ENCODE assay signal across 29 cellular contexts in genomic region chr6:146919017-146919416, GRCh38.
"Had no signal": no experiment of that assay in that cellular context is flagged by ENCODE, and none has a peak within 500 bp of the region (broad histone marks: within the 10 kb centered on the region; RNA-seq: fewer than 3 reads in every experiment).

No MANE protein-coding gene starts in this region.

- H3K4me3 ChIP-seq: ascending aorta, cardiac muscle cell, colonic mucosa had no signal

- H3K4me1 ChIP-seq: colonic mucosa had no signal

- H3K27ac ChIP-seq: ascending aorta, cardiac muscle cell, colonic mucosa, VCaP had no signal

- H3K9me3 ChIP-seq: ascending aorta, colonic mucosa had no signal

- H3K36me3 ChIP-seq: ascending aorta, cardiac muscle cell, colonic mucosa had no signal

- ATAC-seq: activated CD8-positive, alpha-beta memory T cell treated with anti-CD3 and anti-CD28 coated beads, Interleukin-2, amount 10 ng/mL, durations not matched to agents 7 days and 5 days; activated CD8-positive, alpha-beta T cell treated with anti-CD3 and anti-CD28 coated beads, Interleukin-2, amount 10 ng/mL, durations not matched to agents 7 days and 5 days; activated naive CD8-positive, alpha-beta T cell treated with anti-CD3 and anti-CD28 coated beads, Interleukin-2, amount 50 U/mL, for 24 hours had no signal

- DNase-seq: activated B cell treated with CpG ODN at 0.5 μM for 24 hours; activated CD4-positive, alpha-beta memory T cell treated with anti-CD3 and anti-CD28 coated beads, Interleukin-2, amount 10 ng/mL, durations not matched to agents 7 days and 5 days; activated CD4-positive, alpha-beta T cell treated with anti-CD3 and anti-CD28 coated beads for 4 hours; activated CD4-positive, alpha-beta T cell treated with anti-CD3 and anti-CD28 coated beads, Interleukin-2, amount 10 ng/mL, durations not matched to agents 24 days and 14 days; activated CD4-positive, alpha-beta T cell treated with anti-CD3 and anti-CD28 coated beads, Interleukin-2, amount 50 U/mL, for 1 hour; activated CD4-positive, alpha-beta T cell treated with anti-CD3 and anti-CD28 coated beads, Interleukin-2, amount 50 U/mL, for 4 hours; activated CD4-positive, CD25-positive, alpha-beta regulatory T cell treated with anti-CD3 and anti-CD28 coated beads, Interleukin-2, amount 50 U/mL, for 72 hours; activated CD8-positive, alpha-beta memory T cell treated with anti-CD3 and anti-CD28 coated beads for 24 hours; activated CD8-positive, alpha-beta memory T cell treated with anti-CD3 and anti-CD28 coated beads, Interleukin-2, amount 10 ng/mL, durations not matched to agents 7 days and 5 days; activated CD8-positive, alpha-beta memory T cell treated with anti-CD3 and anti-CD28 coated beads, Interleukin-2, amount 50 U/mL, for 48 hours; activated CD8-positive, alpha-beta T cell treated with anti-CD3 and anti-CD28 coated beads, Interleukin-2, amount 10 ng/mL, durations not matched to agents 7 days and 5 days; activated effector memory CD4-positive, alpha-beta T cell treated with Interleukin-2 at 50 U/mL for 16 hours; activated gamma-delta T cell; activated naive CD4-positive, alpha-beta T cell treated with anti-CD3 and anti-CD28 coated beads, Interleukin-2, amount 10 ng/mL, durations not matched to agents 7 days and 5 days; activated naive CD4-positive, alpha-beta T cell treated with Interleukin-2 at 50 U/mL for 16 hours; activated naive CD8-positive, alpha-beta T cell treated with anti-CD3 and anti-CD28 coated beads, Interleukin-2, amount 10 ng/mL, durations not matched to agents 7 days and 5 days; activated naive CD8-positive, alpha-beta T cell treated with anti-CD3 and anti-CD28 coated beads, Interleukin-2, amount 50 U/mL, for 24 hours; activated T-cell treated with anti-CD3 and anti-CD28 coated beads, Interleukin-2, amount 50 U/mL, for 24 hours; activated T-cell treated with anti-CD3 and anti-CD28 coated beads, Interleukin-2, amount 50 U/mL, for 48 hours; amygdala; anterior cingulate cortex; caudate nucleus; cerebellar nuclear complex; colonic mucosa; T-helper 2 cell; T-helper 9 cell had no signal

- H3K27me3 ChIP-seq: ascending aorta, cardiac muscle cell, colonic mucosa had no signal
